In genomic region chr4:147303506-147303905, GRCh38 we compare ENCODE assay signal across 24 cellular contexts.
"Had no signal": no experiment of that assay in that cellular context is flagged by ENCODE, and none has a peak within 500 bp of the region (broad histone marks: within the 10 kb centered on the region; RNA-seq: fewer than 3 reads in every experiment).

No MANE protein-coding gene starts in this region.

- H3K4me3 Mint-ChIP-seq: naive B cell; natural killer cell; nephron progenitor cell; neural crest cell; stimulated activated effector memory CD8-positive, alpha-beta T cell treated with anti-CD3 and anti-CD28 coated beads, Interleukin-12 subunit alpha, Interleukin-12 subunit beta, amount 100 ng/mL, for 72 hours; stimulated activated naive B cell treated with anti-CD40 and anti-IgM and Interleukin-4, amounts not matched to agents 10 μg/mL and 1 μg/mL and 100 μg/mL, for 72 hours; stimulated activated naive CD8-positive, alpha-beta T cell treated with anti-CD3 and anti-CD28 coated beads, Interleukin-15, Interleukin-2, amounts not matched to agents 100 ng/mL and 50 ng/mL, for 24 hours had no signal

- H3K27ac Mint-ChIP-seq: naive B cell; natural killer cell; nephron progenitor cell; progenitor cell of endocrine pancreas; stimulated activated effector memory CD8-positive, alpha-beta T cell treated with anti-CD3 and anti-CD28 coated beads, Interleukin-12 subunit alpha, Interleukin-12 subunit beta, amount 100 ng/mL, for 72 hours; stimulated activated naive B cell treated with anti-CD40 and anti-IgM and Interleukin-4, amounts not matched to agents 10 μg/mL and 1 μg/mL and 100 μg/mL, for 72 hours; stimulated activated naive CD8-positive, alpha-beta T cell treated with anti-CD3 and anti-CD28 coated beads, Interleukin-15, Interleukin-2, amounts not matched to agents 100 ng/mL and 50 ng/mL, for 24 hours had no signal

- ATAC-seq: natural killer cell; psoas muscle; right cardiac atrium; sciatic nerve; stimulated activated effector memory CD8-positive, alpha-beta T cell treated with anti-CD3 and anti-CD28 coated beads, Interleukin-12 subunit alpha, Interleukin-12 subunit beta, amount 100 ng/mL, for 72 hours; stimulated activated naive B cell treated with anti-CD40 and anti-IgM and Interleukin-4, amounts not matched to agents 10 μg/mL and 1 μg/mL and 100 μg/mL, for 72 hours had no signal

- DNase-seq: naive B cell; natural killer cell; nephron progenitor cell; nucleus accumbens; ovary; posterior cingulate gyrus; psoas muscle; right cardiac atrium; small intestine; stimulated activated CD4-positive, alpha-beta T cell treated with anti-CD3 and anti-CD28 coated beads, Interleukin-15, amount 100 ng/mL, for 24 hours; stimulated activated CD4-positive, alpha-beta T cell treated with anti-CD3 and anti-CD28 coated beads, Interleukin-2, amount 100 ng/mL, for 24 hours; stimulated activated CD4-positive, alpha-beta T cell treated with anti-CD3 and anti-CD28 coated beads, Interleukin-2, amount 100 ng/mL, for 48 hours; stimulated activated CD4-positive, alpha-beta T cell treated with anti-CD3 and anti-CD28 coated beads, Interleukin-4, amount 100 ng/mL, for 24 hours; stimulated activated naive B cell treated with anti-CD40 and anti-IgM and Interleukin-4, amounts not matched to agents 10 μg/mL and 1 μg/mL and 100 μg/mL, for 72 hours; stimulated activated naive CD4-positive, alpha-beta T cell treated with Interleukin-2 at 50 U/mL for 16 hours; stomach; thyroid gland; trophoblast cell; upper lobe of left lung had no signal

- H3K9me3 Mint-ChIP-seq: stimulated activated effector memory CD8-positive, alpha-beta T cell treated with anti-CD3 and anti-CD28 coated beads, Interleukin-12 subunit alpha, Interleukin-12 subunit beta, amount 100 ng/mL, for 72 hours; stimulated activated naive B cell treated with anti-CD40 and anti-IgM and Interleukin-4, amounts not matched to agents 10 μg/mL and 1 μg/mL and 100 μg/mL, for 72 hours; stimulated activated naive CD8-positive, alpha-beta T cell treated with anti-CD3 and anti-CD28 coated beads, Interleukin-15, Interleukin-2, amounts not matched to agents 100 ng/mL and 50 ng/mL, for 24 hours had no signal

- H3K36me3 Mint-ChIP-seq: naive B cell; natural killer cell; stimulated activated effector memory CD8-positive, alpha-beta T cell treated with anti-CD3 and anti-CD28 coated beads, Interleukin-12 subunit alpha, Interleukin-12 subunit beta, amount 100 ng/mL, for 72 hours; stimulated activated naive B cell treated with anti-CD40 and anti-IgM and Interleukin-4, amounts not matched to agents 10 μg/mL and 1 μg/mL and 100 μg/mL, for 72 hours had no signal

- H3K27me3 Mint-ChIP-seq: naive B cell; progenitor cell of endocrine pancreas; stimulated activated naive B cell treated with anti-CD40 and anti-IgM and Interleukin-4, amounts not matched to agents 10 μg/mL and 1 μg/mL and 100 μg/mL, for 72 hours; stimulated activated naive CD8-positive, alpha-beta T cell treated with anti-CD3 and anti-CD28 coated beads, Interleukin-15, Interleukin-2, amounts not matched to agents 100 ng/mL and 50 ng/mL, for 24 hours had no signal

- H3K4me1 Mint-ChIP-seq: naive B cell; natural killer cell; stimulated activated effector memory CD8-positive, alpha-beta T cell treated with anti-CD3 and anti-CD28 coated beads, Interleukin-12 subunit alpha, Interleukin-12 subunit beta, amount 100 ng/mL, for 72 hours; stimulated activated naive B cell treated with anti-CD40 and anti-IgM and Interleukin-4, amounts not matched to agents 10 μg/mL and 1 μg/mL and 100 μg/mL, for 72 hours had no signal
